ENCODE assay signal across 16 cellular contexts in the genomic region with DNA sequence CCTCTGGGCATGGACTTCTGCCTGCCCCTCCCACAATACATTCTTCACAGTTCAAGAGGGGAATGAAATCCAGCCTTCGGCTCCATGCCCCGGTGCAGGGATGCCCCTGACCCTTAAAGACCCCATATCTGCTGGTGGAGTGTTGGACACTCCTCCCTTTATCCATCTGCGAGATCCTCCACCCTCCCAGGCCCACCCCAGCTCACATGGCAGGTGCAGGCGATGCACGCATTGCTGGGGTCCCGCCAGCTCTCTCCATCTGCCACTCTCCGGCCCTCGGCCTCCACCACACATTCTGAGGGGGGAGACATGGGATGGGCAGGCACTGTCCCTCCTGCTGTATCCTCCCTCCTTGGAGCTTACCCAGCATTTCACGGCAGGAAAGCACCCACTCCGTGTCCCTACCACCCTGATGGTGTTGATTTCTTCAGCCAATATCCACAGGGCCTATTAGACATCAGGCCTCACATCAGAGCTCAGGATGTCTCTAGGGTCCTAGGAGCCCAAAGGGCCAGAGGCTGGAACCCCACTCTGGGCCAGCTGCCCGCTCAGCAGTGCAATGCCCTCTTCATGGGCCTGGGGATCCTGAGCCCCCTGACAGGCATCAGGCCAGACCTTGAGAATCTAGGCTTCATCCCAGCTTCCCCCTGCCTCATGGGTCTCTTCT. TPM values are rescaled to one million over a fixed set of nuclear protein-coding genes. Genes with fewer than 3 reads are reported as not detected.
A peak's percentile ranks its signal among the peaks of the same experiment; 100 is the strongest.
DNase-seq lines count a peak whose midpoint lies in the region; ATAC-seq, FAIRE-seq and TF ChIP-seq lines count a peak whose summit lies in the region.
"Had no signal": no experiment of that assay in that cellular context is flagged by ENCODE, and none has a peak within 500 bp of the region (broad histone marks: within the 10 kb centered on the region; RNA-seq: fewer than 3 reads in every experiment).

No MANE protein-coding gene starts in this region.

- TF ChIP-seq EP300 in K562 (IDR thresholded peaks at IDR 0.05; ENCODE audit: low read length) = no peak

- TF ChIP-seq POLR2A in K562 (conservative IDR thresholded peaks at IDR 0.05) = no peak

- no peak for DNase-seq in activated CD8-positive, alpha-beta T cell treated with anti-CD3 and anti-CD28 coated beads, Interleukin-2, amount 10 ng/mL, durations not matched to agents 7 days and 5 days
- no peak for DNase-seq in activated CD8-positive, alpha-beta T cell treated with anti-CD3 and anti-CD28 coated beads for 36 hours
- DNase-seq in K562 (ENCODE audit: extremely low read depth in 1 of 4, low spot score in 3 of 4) = no peak
- DNase-seq in islet precursor cell = peak; percentile 44
- DNase-seq in stimulated activated effector memory CD8-positive, alpha-beta T cell treated with anti-CD3 and anti-CD28 coated beads, Interleukin-12 subunit alpha, Interleukin-12 subunit beta, amount 100 ng/mL, for 72 hours (ENCODE audit: low spot score in 2 of 2) = no peak
- DNase-seq in kidney glomerular epithelial cell (lab: John Stamatoyannopoulos, UW) = no peak
- no peak for DNase-seq in inferior parietal cortex (ENCODE audit: extremely low spot score)
- DNase-seq: GDM1, NCI-H1436 treated with DMSO at 0.1 percent for 48 hours, NCI-H524 treated with DMSO at 0.1 percent for 48 hours had no signal

- ATAC-seq in activated CD8-positive, alpha-beta T cell treated with anti-CD3 and anti-CD28 coated beads, Interleukin-2, amount 10 ng/mL, durations not matched to agents 7 days and 5 days = no peak
- no peak for ATAC-seq in activated CD8-positive, alpha-beta T cell treated with anti-CD3 and anti-CD28 coated beads for 36 hours
- ATAC-seq in K562 (no peak), HG03457 (IDR thresholded peaks at IDR 0.05; ENCODE audit: unreplicated experiment) (no peak)
- ATAC-seq in stimulated activated effector memory CD8-positive, alpha-beta T cell treated with anti-CD3 and anti-CD28 coated beads, Interleukin-12 subunit alpha, Interleukin-12 subunit beta, amount 100 ng/mL, for 72 hours = no peak

- no peaks in the 10 kb centered on the region for H3K27me3 Mint-ChIP-seq in activated CD8-positive, alpha-beta T cell treated with anti-CD3 and anti-CD28 coated beads, Interleukin-2, amount 10 ng/mL, durations not matched to agents 7 days and 5 days (ENCODE audit: low read depth)
- peaks cover 4% of the 10 kb centered on the region for H3K27me3 Mint-ChIP-seq in activated CD8-positive, alpha-beta T cell treated with anti-CD3 and anti-CD28 coated beads for 36 hours

- peaks cover 20% of the 10 kb centered on the region for H3K4me1 Mint-ChIP-seq in activated CD8-positive, alpha-beta T cell treated with anti-CD3 and anti-CD28 coated beads, Interleukin-2, amount 10 ng/mL, durations not matched to agents 7 days and 5 days (ENCODE audit: low read depth)
- H3K4me1 Mint-ChIP-seq in activated CD8-positive, alpha-beta T cell treated with anti-CD3 and anti-CD28 coated beads for 36 hours (ENCODE audit: low read depth) = peaks cover 2% of the 10 kb centered on the region
- H3K4me1 Mint-ChIP-seq in stimulated activated effector memory CD8-positive, alpha-beta T cell treated with anti-CD3 and anti-CD28 coated beads, Interleukin-12 subunit alpha, Interleukin-12 subunit beta, amount 100 ng/mL, for 72 hours = peaks cover 13% of the 10 kb centered on the region

- H3K9me1 ChIP-seq in K562 (ENCODE audit: control insufficient read depth, insufficient read depth, low read length) = no peaks in the 10 kb centered on the region

- 27% methylated on average over 11 of the region's 11 CpGs for WGBS in K562 (ENCODE audit: insufficient coverage, low coverage, missing lambda C conversion rate)

- no peak for TF ChIP-seq RAD21 in K562 (CRISPR knock-in tag; conservative IDR thresholded peaks at IDR 0.05 in 1 of 2, IDR thresholded peaks at IDR 0.05 in 1 of 2)

- no peak overlapping the region for H3K4me3 Mint-ChIP-seq in activated CD8-positive, alpha-beta T cell treated with anti-CD3 and anti-CD28 coated beads, Interleukin-2, amount 10 ng/mL, durations not matched to agents 7 days and 5 days
- no peak overlapping the region for H3K4me3 Mint-ChIP-seq in activated CD8-positive, alpha-beta T cell treated with anti-CD3 and anti-CD28 coated beads for 36 hours
- no peak overlapping the region for H3K4me3 Mint-ChIP-seq in stimulated activated effector memory CD8-positive, alpha-beta T cell treated with anti-CD3 and anti-CD28 coated beads, Interleukin-12 subunit alpha, Interleukin-12 subunit beta, amount 100 ng/mL, for 72 hours
- H3K4me3 Mint-ChIP-seq: CD14-positive monocyte had no signal

- POLR2A ChIA-PET in activated CD8-positive, alpha-beta T cell treated with anti-CD3 and anti-CD28 coated beads, Interleukin-2, amount 10 ng/mL, durations not matched to agents 7 days and 5 days (lab: Charles Lee) = no interaction called here
- POLR2A ChIA-PET in activated CD8-positive, alpha-beta T cell treated with anti-CD3 and anti-CD28 coated beads for 36 hours (lab: Charles Lee) = interaction anchor here (0.9 to 1.6 kb wide), 4 partner anchors 11 to 270 kb away, joined by 3 to 4 read pairs (median 3); partner anchors contain the start of gene ATP6V1F
- POLR2A ChIA-PET in K562 (lab: Yijun Ruan, JAX) = interaction anchor here (0.5 to 2.1 kb wide), 5 partner anchors 16 to 407 kb away, joined by 3 to 9 read pairs (median 5); partner anchors contain the start of gene ATP6V1F

- H3K27ac Mint-ChIP-seq in activated CD8-positive, alpha-beta T cell treated with anti-CD3 and anti-CD28 coated beads, Interleukin-2, amount 10 ng/mL, durations not matched to agents 7 days and 5 days = peak overlapping the region; percentile 32
- no peak overlapping the region for H3K27ac Mint-ChIP-seq in activated CD8-positive, alpha-beta T cell treated with anti-CD3 and anti-CD28 coated beads for 36 hours
- peak overlapping the region; percentile 76 for H3K27ac Mint-ChIP-seq in stimulated activated effector memory CD8-positive, alpha-beta T cell treated with anti-CD3 and anti-CD28 coated beads, Interleukin-12 subunit alpha, Interleukin-12 subunit beta, amount 100 ng/mL, for 72 hours

- H2AFZ ChIP-seq in K562 (ENCODE audit: low read depth, low read length) = no peak overlapping the region
- H2AFZ ChIP-seq: GM23248 had no signal

- no peaks in the 10 kb centered on the region for H3K79me2 ChIP-seq in K562 (ENCODE audit: control insufficient read depth, insufficient read depth, low read length)

- no TSS peak for BruUV-seq in K562 (replicated peaks; lab: Mats Ljungman, UMichigan)

- H3K9ac ChIP-seq in K562 (ENCODE audit: insufficient read depth in 1 of 2, low read depth in 2 of 2, low read length in 2 of 2) = peak overlapping the region in 1 of 2 experiments; percentile 38; a peak in 1 of 4 replicates
- H3K9ac ChIP-seq: GM23248 had no signal

- intact Hi-C loops in activated CD8-positive, alpha-beta T cell treated with anti-CD3 and anti-CD28 coated beads for 36 hours (cut with micrococcal nuclease) = no loop called here
- intact Hi-C loops in K562 (cut with micrococcal nuclease) = loop anchor here (1.0 to 5.0 kb wide), 6 partner anchors 21 to 454 kb away; partner anchors contain the start of genes CCDC136 and METTL2B

- H3K9me3 Mint-ChIP-seq in activated CD8-positive, alpha-beta T cell treated with anti-CD3 and anti-CD28 coated beads, Interleukin-2, amount 10 ng/mL, durations not matched to agents 7 days and 5 days (ENCODE audit: insufficient read depth) = no peaks in the 10 kb centered on the region
- H3K9me3 Mint-ChIP-seq in activated CD8-positive, alpha-beta T cell treated with anti-CD3 and anti-CD28 coated beads for 36 hours = no peaks in the 10 kb centered on the region
- no peaks in the 10 kb centered on the region for H3K9me3 Mint-ChIP-seq in stimulated activated effector memory CD8-positive, alpha-beta T cell treated with anti-CD3 and anti-CD28 coated beads, Interleukin-12 subunit alpha, Interleukin-12 subunit beta, amount 100 ng/mL, for 72 hours

- no peak overlapping the region for H3K4me3 ChIP-seq in K562
- H3K4me3 ChIP-seq: GM23248 had no signal

- H3K36me3 Mint-ChIP-seq in activated CD8-positive, alpha-beta T cell treated with anti-CD3 and anti-CD28 coated beads, Interleukin-2, amount 10 ng/mL, durations not matched to agents 7 days and 5 days (ENCODE audit: low read depth) = no peaks in the 10 kb centered on the region
- H3K36me3 Mint-ChIP-seq in activated CD8-positive, alpha-beta T cell treated with anti-CD3 and anti-CD28 coated beads for 36 hours (ENCODE audit: low read depth) = no peaks in the 10 kb centered on the region
- H3K36me3 Mint-ChIP-seq in stimulated activated effector memory CD8-positive, alpha-beta T cell treated with anti-CD3 and anti-CD28 coated beads, Interleukin-12 subunit alpha, Interleukin-12 subunit beta, amount 100 ng/mL, for 72 hours = no peaks in the 10 kb centered on the region
- H3K36me3 Mint-ChIP-seq: CD14-positive monocyte had no signal

- FAIRE-seq in K562 (lab: Jason Lieb, UNC) = no peak
- FAIRE-seq: A204.1, HTR-8/SVneo had no signal

- H4K20me1 ChIP-seq in K562 (replicated peaks; ENCODE audit: control insufficient read depth, insufficient read depth, low read length) = no peaks in the 10 kb centered on the region; the same call in 1 of the 2 replicates

- CTCF ChIA-PET in activated CD8-positive, alpha-beta T cell treated with anti-CD3 and anti-CD28 coated beads, Interleukin-2, amount 10 ng/mL, durations not matched to agents 7 days and 5 days (lab: Charles Lee) = interaction anchor here (0.7 to 9.1 kb wide), 3 partner anchors 9 to 87 kb away, joined by 3 to 118 read pairs (median 4); partner anchors contain the start of gene ATP6V1F
- CTCF ChIA-PET in activated CD8-positive, alpha-beta T cell treated with anti-CD3 and anti-CD28 coated beads for 36 hours (lab: Charles Lee) = interaction anchor here (0.9 to 8.9 kb wide), 7 partner anchors 9 to 454 kb away, joined by 3 to 100 read pairs (median 5); partner anchors contain the start of gene ATP6V1F
- CTCF ChIA-PET in K562 (lab: Yijun Ruan, JAX; ENCODE audit: low intra/inter-chr PET ratio) = interaction anchor here (0.9 to 4.9 kb wide), 9 partner anchors 17 to 453 kb away, joined by 3 to 50 read pairs (median 5); no protein-coding TSS in a partner anchor

- no peaks in the 10 kb centered on the region; the same call in 1 of the 2 replicates for H3K9me3 ChIP-seq in K562 (replicated peaks; ENCODE audit: control insufficient read depth, insufficient read depth, low read depth, low read length)

- H3K4me2 ChIP-seq in K562 (ENCODE audit: insufficient read depth, low read length) = no peak overlapping the region

- H3K27me3 ChIP-seq in K562 (ENCODE audit: control insufficient read depth in 2 of 2, insufficient read depth in 2 of 2, low read length in 2 of 2) = peaks cover 0 to 8% of the 10 kb centered on the region in 2 experiments; a peak in 1 of 5 replicates

- H3K27ac ChIP-seq in K562 (ENCODE audit: extremely low read depth, low read depth, low read length) = no peak overlapping the region
- H3K27ac ChIP-seq: GM23248 had no signal

- H3K36me3 ChIP-seq in K562 (ENCODE audit: control insufficient read depth, insufficient read depth, low read length) = no peaks in the 10 kb centered on the region

- TF ChIP-seq CTCF in activated CD8-positive, alpha-beta T cell treated with anti-CD3 and anti-CD28 coated beads for 36 hours (IDR thresholded peaks at IDR 0.05) = no peak
- no peak for TF ChIP-seq CTCF in K562 (IDR thresholded peaks at IDR 0.05 in 2 of 3, conservative IDR thresholded peaks at IDR 0.05 in 1 of 3; ENCODE audit: insufficient read depth in 2 of 3, low read depth in 1 of 3, low read length in 3 of 3)

- in situ Hi-C loops in K562 (cut with MboI) = loop anchor here (5.0 kb wide), 2 partner anchors 204 to 269 kb away; no protein-coding TSS in a partner anchor

- H3K4me1 ChIP-seq in K562 (replicated peaks in 1 of 2; ENCODE audit: control insufficient read depth in 2 of 2, insufficient read depth in 2 of 2, low read length in 2 of 2) = peaks cover 0 to 54% of the 10 kb centered on the region in 2 experiments; a peak in 2 of 5 replicates

RNA-seq across cellular contexts. Expression of gene ATP6V1F, which starts 18.3 kb away (rescaled TPM):
- 100 to 1,000 TPM; 130 to 138 TPM for total RNA-seq in activated CD8-positive, alpha-beta T cell treated with anti-CD3 and anti-CD28 coated beads, Interleukin-2, amount 10 ng/mL, durations not matched to agents 7 days and 5 days
- 100 to 1,000 TPM; 109 to 113 TPM for total RNA-seq in activated CD8-positive, alpha-beta T cell treated with anti-CD3 and anti-CD28 coated beads for 36 hours
- total RNA-seq in K562 (2011; cell fraction: chromatin; rRNA removed; ENCODE audit: low replicate concordance) = 21.6 and 54.5 TPM in 2 replicates
- total RNA-seq in K562 (2011; cell fraction: nucleolus; rRNA removed) = 72.7 and 74.7 TPM in 2 replicates
- 70.9 and 89.2 TPM in 2 replicates for total RNA-seq in K562 (2011; cell fraction: nucleoplasm; rRNA removed)
- total RNA-seq in K562 (2014; rRNA removed) = 265 and 341 TPM in 2 replicates
- 174 and 206 TPM in 2 replicates for total RNA-seq in K562 (2014; rRNA removed; fragmentation: Illumina TruSeq; extraction: Trizol)
- 332 and 336 TPM in 2 replicates for total RNA-seq in K562 (2015; rRNA removed; fragmentation: Illumina TruSeq; extraction: Trizol)
- total RNA-seq in K562 (2021) = 378 and 393 TPM in 2 replicates
- polyA plus RNA-seq in K562 (2011; rRNA removed) = 507 and 542 TPM in 2 replicates
- 869 and 1,641 TPM in 2 replicates for polyA plus RNA-seq in K562 (2011; cell fraction: cytosol; rRNA removed)
- 256 and 267 TPM in 2 replicates for polyA plus RNA-seq in K562 (2011; cell fraction: nucleus; rRNA removed)
- polyA plus RNA-seq in K562 (2012) = 454 and 820 TPM in 2 replicates
- 604 and 714 TPM in 2 replicates for polyA plus RNA-seq in K562 (2014; fragmentation: Illumina TruSeq; extraction: Trizol)
- polyA plus RNA-seq in K562 (2014; fragmentation: Nextera tagmentation; extraction: Ambion mirVana) = 1,000 to 10,000 TPM in 1 of 2 experiments, 100 to 1,000 TPM in 1; 733 to 1,123 TPM
- polyA plus RNA-seq in K562 (2014; rRNA removed) = 568 and 645 TPM in 2 replicates
- 83.2 and 101 TPM in 2 replicates for polyA minus RNA-seq in K562 (2011; rRNA and poly(A)+ RNA removed)
- 93.9 and 97.2 TPM in 2 replicates for polyA minus RNA-seq in K562 (2011; cell fraction: cytosol; rRNA and poly(A)+ RNA removed)
- polyA minus RNA-seq in K562 (2011; cell fraction: nucleus; rRNA and poly(A)+ RNA removed) = 35.3 and 68.5 TPM in 2 replicates

RNA-seq across cellular contexts. Expression of gene KCP, which starts 29.6 kb away (rescaled TPM):
- under 1 TPM in 1 of 2 experiments, not detected in 1; 0.21 TPM for total RNA-seq in activated CD8-positive, alpha-beta T cell treated with anti-CD3 and anti-CD28 coated beads, Interleukin-2, amount 10 ng/mL, durations not matched to agents 7 days and 5 days
- not detected for total RNA-seq in activated CD8-positive, alpha-beta T cell treated with anti-CD3 and anti-CD28 coated beads for 36 hours
- total RNA-seq in K562 (2011; cell fraction: chromatin; rRNA removed; ENCODE audit: low replicate concordance) = 0.19 and 2.1 TPM in 2 replicates
- 0.79 and 1.3 TPM in 2 replicates for total RNA-seq in K562 (2011; cell fraction: nucleolus; rRNA removed)
- total RNA-seq in K562 (2011; cell fraction: nucleoplasm; rRNA removed) = 0.73 and 0.84 TPM in 2 replicates
- 0.09 TPM in 1 of 2 replicates, not detected in the other for total RNA-seq in K562 (2014; rRNA removed)
- total RNA-seq in K562 (2014; rRNA removed; fragmentation: Illumina TruSeq; extraction: Trizol) = not detected in 2 replicates
- total RNA-seq in K562 (2015; rRNA removed; fragmentation: Illumina TruSeq; extraction: Trizol) = 0.15 TPM in 1 of 2 replicates, not detected in the other
- 0.16 TPM in 1 of 2 replicates, not detected in the other for total RNA-seq in K562 (2021)
- 0.07 and 0.09 TPM in 2 replicates for polyA plus RNA-seq in K562 (2011; rRNA removed)
- 0.15 TPM in 1 of 2 replicates, not detected in the other for polyA plus RNA-seq in K562 (2011; cell fraction: cytosol; rRNA removed)
- polyA plus RNA-seq in K562 (2011; cell fraction: nucleus; rRNA removed) = 0.86 and 1.5 TPM in 2 replicates
- 0.34 and 3.9 TPM in 2 replicates for polyA plus RNA-seq in K562 (2012)
- polyA plus RNA-seq in K562 (2014; fragmentation: Illumina TruSeq; extraction: Trizol) = not detected in 2 replicates
- under 1 TPM; 0.06 to 0.17 TPM for polyA plus RNA-seq in K562 (2014; fragmentation: Nextera tagmentation; extraction: Ambion mirVana)
- polyA plus RNA-seq in K562 (2014; rRNA removed) = 0.09 and 0.15 TPM in 2 replicates
- 0.11 TPM in 1 of 2 replicates, not detected in the other for polyA minus RNA-seq in K562 (2011; rRNA and poly(A)+ RNA removed)
- not detected in 2 replicates for polyA minus RNA-seq in K562 (2011; cell fraction: cytosol; rRNA and poly(A)+ RNA removed)
- polyA minus RNA-seq in K562 (2011; cell fraction: nucleus; rRNA and poly(A)+ RNA removed) = 0.54 and 0.67 TPM in 2 replicates
- total RNA-seq: GM23248, RPMI7951 had no signal

RNA-seq across cellular contexts. Expression of gene FLNC, which starts 50.7 kb away (rescaled TPM):
- total RNA-seq in activated CD8-positive, alpha-beta T cell treated with anti-CD3 and anti-CD28 coated beads, Interleukin-2, amount 10 ng/mL, durations not matched to agents 7 days and 5 days = not detected
- under 1 TPM; 0.14 to 0.16 TPM for total RNA-seq in activated CD8-positive, alpha-beta T cell treated with anti-CD3 and anti-CD28 coated beads for 36 hours
- 62.5 and 206 TPM in 2 replicates for total RNA-seq in K562 (2011; cell fraction: chromatin; rRNA removed; ENCODE audit: low replicate concordance)
- 132 and 134 TPM in 2 replicates for total RNA-seq in K562 (2011; cell fraction: nucleolus; rRNA removed)
- 72.1 and 81.0 TPM in 2 replicates for total RNA-seq in K562 (2011; cell fraction: nucleoplasm; rRNA removed)
- total RNA-seq in K562 (2014; rRNA removed) (60.7 and 94.5 TPM in 2 replicates), K562 (2014; rRNA removed; fragmentation: Illumina TruSeq; extraction: Trizol) (11.4 and 18.2 TPM in 2 replicates), K562 (2015; rRNA removed; fragmentation: Illumina TruSeq; extraction: Trizol) (28.8 and 33.3 TPM in 2 replicates), K562 (2021) (148 and 155 TPM in 2 replicates)
- polyA plus RNA-seq in K562 (2011; rRNA removed) (10.3 and 11.4 TPM in 2 replicates), K562 (2014; fragmentation: Illumina TruSeq; extraction: Trizol) (32.8 and 55.3 TPM in 2 replicates), K562 (2014; fragmentation: Nextera tagmentation; extraction: Ambion mirVana) (1 to 10 TPM in 1 of 2 experiments, under 1 TPM in 1; 0.90 to 1.1 TPM), K562 (2014; rRNA removed) (29.0 and 34.7 TPM in 2 replicates)
- polyA plus RNA-seq in K562 (2011; cell fraction: cytosol; rRNA removed) = 11.4 and 26.8 TPM in 2 replicates
- polyA plus RNA-seq in K562 (2011; cell fraction: nucleus; rRNA removed) = 58.5 and 126 TPM in 2 replicates
- 66.6 and 106 TPM in 2 replicates for polyA plus RNA-seq in K562 (2012)
- polyA minus RNA-seq in K562 (2011; rRNA and poly(A)+ RNA removed) = 15.1 and 41.9 TPM in 2 replicates
- 127 and 146 TPM in 2 replicates for polyA minus RNA-seq in K562 (2011; cell fraction: cytosol; rRNA and poly(A)+ RNA removed)
- 53.1 and 53.6 TPM in 2 replicates for polyA minus RNA-seq in K562 (2011; cell fraction: nucleus; rRNA and poly(A)+ RNA removed)
- polyA plus RNA-seq: CD14-positive monocyte had no signal

RNA-seq across cellular contexts. Expression of gene IRF5, which starts 56.8 kb away (rescaled TPM):
- 1 to 10 TPM; 7.4 to 8.0 TPM for total RNA-seq in activated CD8-positive, alpha-beta T cell treated with anti-CD3 and anti-CD28 coated beads, Interleukin-2, amount 10 ng/mL, durations not matched to agents 7 days and 5 days
- 1 to 10 TPM; 6.5 to 7.7 TPM for total RNA-seq in activated CD8-positive, alpha-beta T cell treated with anti-CD3 and anti-CD28 coated beads for 36 hours
- not detected in 2 replicates for total RNA-seq in K562 (2011; cell fraction: chromatin; rRNA removed; ENCODE audit: low replicate concordance)
- not detected in 2 replicates for total RNA-seq in K562 (2011; cell fraction: nucleolus; rRNA removed)
- not detected in 2 replicates for total RNA-seq in K562 (2011; cell fraction: nucleoplasm; rRNA removed)
- not detected in 2 replicates for total RNA-seq in K562 (2014; rRNA removed)
- total RNA-seq in K562 (2014; rRNA removed; fragmentation: Illumina TruSeq; extraction: Trizol) = not detected in 2 replicates
- not detected in 2 replicates for total RNA-seq in K562 (2015; rRNA removed; fragmentation: Illumina TruSeq; extraction: Trizol)
- total RNA-seq in K562 (2021) = 0.04 and 0.20 TPM in 2 replicates
- not detected in 2 replicates for polyA plus RNA-seq in K562 (2011; rRNA removed)
- polyA plus RNA-seq in K562 (2011; cell fraction: cytosol; rRNA removed) = not detected in 2 replicates
- 0.08 and 0.09 TPM in 2 replicates for polyA plus RNA-seq in K562 (2011; cell fraction: nucleus; rRNA removed)
- polyA plus RNA-seq in K562 (2012) = 0.10 TPM in 1 of 2 replicates, not detected in the other
- not detected in 2 replicates for polyA plus RNA-seq in K562 (2014; fragmentation: Illumina TruSeq; extraction: Trizol)
- not detected for polyA plus RNA-seq in K562 (2014; fragmentation: Nextera tagmentation; extraction: Ambion mirVana)
- polyA plus RNA-seq in K562 (2014; rRNA removed) = not detected in 2 replicates
- not detected in 2 replicates for polyA minus RNA-seq in K562 (2011; rRNA and poly(A)+ RNA removed)
- not detected in 2 replicates for polyA minus RNA-seq in K562 (2011; cell fraction: cytosol; rRNA and poly(A)+ RNA removed)
- not detected in 2 replicates for polyA minus RNA-seq in K562 (2011; cell fraction: nucleus; rRNA and poly(A)+ RNA removed)
- total RNA-seq: RPMI7951 had no signal

Comparison
In these comparisons a context has a peak if more than half of its experiments do, and no peak if none do; other contexts are left out.
1. RNA of gene FLNC, which starts 50.7 kb away (total RNA-seq): 11.4 to 206 TPM in K562; 0.14 to 0.16 TPM in activated CD8-positive, alpha-beta T cell treated with anti-CD3 and anti-CD28 coated beads for 36 hours and not detected in activated CD8-positive, alpha-beta T cell treated with anti-CD3 and anti-CD28 coated beads, Interleukin-2, amount 10 ng/mL, durations not matched to agents 7 days and 5 days; every median in the first group is over 10 times any median in the second.